36 cellular contexts compared by ENCODE assay signal in genomic region chr5:137689306-137689705, GRCh38. TPM values are rescaled to one million over a fixed set of nuclear protein-coding genes. Genes with fewer than 3 reads are reported as not detected.
DNase-seq lines count a peak whose midpoint lies in the region; ATAC-seq, FAIRE-seq and TF ChIP-seq lines count a peak whose summit lies in the region.
"Had no signal": no experiment of that assay in that cellular context is flagged by ENCODE, and none has a peak within 500 bp of the region (broad histone marks: within the 10 kb centered on the region; RNA-seq: fewer than 3 reads in every experiment).

No MANE protein-coding gene starts in this region.

- peaks cover 0 to 4% of the 10 kb centered on the region in 2 experiments; a peak in 1 of 4 replicates for H3K4me1 ChIP-seq in SK-N-SH (ENCODE audit: control insufficient read depth in 1 of 2, insufficient read depth in 2 of 2, low read depth in 1 of 2, low read length in 1 of 2)
- H3K4me1 ChIP-seq in HEK293 (ENCODE audit: control insufficient read depth, insufficient read depth, low read length) = no peaks in the 10 kb centered on the region
- H3K4me1 ChIP-seq in K562 (replicated peaks in 1 of 2; ENCODE audit: control insufficient read depth in 2 of 2, insufficient read depth in 2 of 2, low read length in 2 of 2) = no peaks in the 10 kb centered on the region
- peaks cover 0 to 5% (median 0%) of the 10 kb centered on the region in 4 donors for H3K4me1 ChIP-seq in stomach
- H3K4me1 ChIP-seq: A549, BE2C, BLaER1, Caco-2 had no signal

- H3K27ac ChIP-seq in SK-N-SH (ENCODE audit: low read depth in 2 of 2, low read length in 1 of 2) (no peak overlapping the region), HEK293 (ENCODE audit: extremely low read depth, low read depth, low read length) (no peak overlapping the region), K562 (ENCODE audit: extremely low read depth, low read depth, low read length) (no peak overlapping the region), stomach (no peak overlapping the region)
- H3K27ac ChIP-seq: 22Rv1; A549; BLaER1; BLaER1 treated with 17β-estradiol and CSF1 and Interleukin-3, amounts not matched to agents 10 nM and 100 nM; C4-2B had no signal

- DNase-seq in SK-N-SH (no peak), K562 (ENCODE audit: extremely low read depth in 1 of 4, low spot score in 3 of 4) (no peak), endothelial cell (ENCODE audit: low spot score) (no peak), stomach (no peak)
- DNase-seq: 8988T; ACHN; AML-193; BE2C; C1 segment of cervical spinal cord; Caco-2; Calu3; CD4-positive, alpha-beta memory T cell; CD4-positive, alpha-beta T cell; CD4-positive, CD25-positive, alpha-beta regulatory T cell; CD8-positive, alpha-beta memory T cell; CD8-positive, alpha-beta T cell; COR-L47; DMS153; DMS53; DMS79; DMS79 treated with DMSO at 0.1 percent for 48 hours; DND-41; EL had no signal

- H3K4me3 Mint-ChIP-seq in endothelial cell (ENCODE audit: unreplicated experiment) = peak overlapping the region; percentile 56
- H3K4me3 Mint-ChIP-seq: B cell; CD14-positive monocyte; CD4-positive, alpha-beta memory T cell; CD4-positive, alpha-beta T cell; CD4-positive, CD25-positive, alpha-beta regulatory T cell; CD8-positive, alpha-beta memory T cell; CD8-positive, alpha-beta T cell had no signal

- BruUV-seq in K562 (replicated peaks; lab: Mats Ljungman, UMichigan) = no TSS peak

- no peak overlapping the region for H3K4me2 ChIP-seq in SK-N-SH
- no peak overlapping the region for H3K4me2 ChIP-seq in K562 (ENCODE audit: insufficient read depth, low read length)
- H3K4me2 ChIP-seq: A549, BLaER1 had no signal

- TF ChIP-seq EP300 in SK-N-SH (IDR thresholded peaks at IDR 0.05; ENCODE audit: borderline replicate concordance in 1 of 2, low read depth in 1 of 2, low read length in 1 of 2) (no peak), K562 (IDR thresholded peaks at IDR 0.05; ENCODE audit: low read length) (no peak), stomach (IDR thresholded peaks at IDR 0.05) (no peak)

- CTCF ChIA-PET in SK-N-SH (lab: Yijun Ruan, JAX) (interaction anchor here (1.6 to 1.7 kb wide), 2 partner anchors 29 to 60 kb away, joined by 4 to 7 read pairs; no protein-coding TSS in a partner anchor), HEK293 (lab: Yijun Ruan, JAX) (no interaction called here), K562 (lab: Yijun Ruan, JAX; ENCODE audit: low intra/inter-chr PET ratio) (no interaction called here)

- H3K27me3 ChIP-seq in SK-N-SH (ENCODE audit: insufficient read depth) (no peaks in the 10 kb centered on the region), K562 (ENCODE audit: control insufficient read depth in 2 of 2, insufficient read depth in 2 of 2, low read length in 2 of 2) (peaks cover 0 to 12% of the 10 kb centered on the region in 2 experiments; a peak in 1 of 5 replicates), stomach (no peaks in the 10 kb centered on the region)
- H3K27me3 ChIP-seq: BE2C; BLaER1; BLaER1 treated with 17β-estradiol and CSF1 and Interleukin-3, amounts not matched to agents 10 nM and 100 nM had no signal

- H3K9me2 ChIP-seq in SK-N-SH = no peaks in the 10 kb centered on the region

- no peaks in the 10 kb centered on the region for H3K79me2 ChIP-seq in SK-N-SH (ENCODE audit: insufficient read depth)
- H3K79me2 ChIP-seq in K562 (ENCODE audit: control insufficient read depth, insufficient read depth, low read length) = no peaks in the 10 kb centered on the region

- no peaks in the 10 kb centered on the region for H3K9me3 Mint-ChIP-seq in endothelial cell (ENCODE audit: unreplicated experiment)
- H3K9me3 Mint-ChIP-seq: CD4-positive, alpha-beta T cell; CD8-positive, alpha-beta memory T cell had no signal

- H3F3A ChIP-seq in SK-N-SH (replicated peaks; ENCODE audit: insufficient read depth) = no peaks in the 10 kb centered on the region

- no peaks in the 10 kb centered on the region for H3K9me1 ChIP-seq in K562 (ENCODE audit: control insufficient read depth, insufficient read depth, low read length)

- WGBS in SK-N-SH (ENCODE audit: low lambda C conversion rate) = 50% methylated on average over 2 of the region's 2 CpGs
- 8% methylated on average over 2 of the region's 2 CpGs for WGBS in K562 (ENCODE audit: insufficient coverage, low coverage, missing lambda C conversion rate)
- WGBS in stomach, 5 donors = 90 to 99% (median 95%) methylated on average over 2 of the region's 2 CpGs

- ATAC-seq in SK-N-SH treated with all-trans-retinoic acid at 6 μM for 48 hours = no peak
- ATAC-seq in K562 = no peak
- no peak for ATAC-seq in HG03280 (IDR thresholded peaks at IDR 0.05; ENCODE audit: unreplicated experiment)
- ATAC-seq in HG02763 (IDR thresholded peaks at IDR 0.05; ENCODE audit: unreplicated experiment) = no peak
- ATAC-seq: A549; CD8-positive, alpha-beta T cell had no signal

- peaks cover 57% of the 10 kb centered on the region for H3K4me1 Mint-ChIP-seq in endothelial cell (ENCODE audit: unreplicated experiment)
- H3K4me1 Mint-ChIP-seq: B cell, CD14-positive monocyte had no signal

- in situ Hi-C loops in K562 (cut with MboI) = no loop called here

- H2AFZ ChIP-seq in SK-N-SH (ENCODE audit: low read depth) (no peak overlapping the region), K562 (ENCODE audit: low read depth, low read length) (no peak overlapping the region)

- H3K9ac ChIP-seq in SK-N-SH (no peak overlapping the region), K562 (ENCODE audit: insufficient read depth in 1 of 2, low read depth in 2 of 2, low read length in 2 of 2) (no peak overlapping the region)
- H3K9ac ChIP-seq: BLaER1; BLaER1 treated with 17β-estradiol and CSF1 and Interleukin-3, amounts not matched to agents 10 nM and 100 nM had no signal

- intact Hi-C loops in K562 (cut with micrococcal nuclease) (no loop called here), stomach (cut with DNase I; ENCODE audit: low total_unique reads) (no loop called here)

- TF ChIP-seq CTCF in SK-N-SH (IDR thresholded peaks at IDR 0.05) = no peak
- no peak for TF ChIP-seq CTCF in HEK293 (tag by site-specific recombination; IDR thresholded peaks at IDR 0.05)
- no peak for TF ChIP-seq CTCF in K562 (IDR thresholded peaks at IDR 0.05 in 2 of 3, conservative IDR thresholded peaks at IDR 0.05 in 1 of 3; ENCODE audit: insufficient read depth in 2 of 3, low read depth in 1 of 3, low read length in 3 of 3)
- TF ChIP-seq CTCF in endothelial cell (IDR thresholded peaks at IDR 0.05; ENCODE audit: unreplicated experiment) = no peak
- TF ChIP-seq CTCF in stomach (IDR thresholded peaks at IDR 0.05) = no peak

- peaks cover 66% of the 10 kb centered on the region for H3K36me3 Mint-ChIP-seq in endothelial cell (ENCODE audit: low read depth, unreplicated experiment)
- H3K36me3 Mint-ChIP-seq: CD14-positive monocyte had no signal

- no peak overlapping the region for H3K27ac Mint-ChIP-seq in endothelial cell (ENCODE audit: unreplicated experiment)
- H3K27ac Mint-ChIP-seq: B cell; CD14-positive monocyte; CD4-positive, alpha-beta T cell; CD8-positive, alpha-beta T cell had no signal

- TF ChIP-seq POLR2A in K562 (conservative IDR thresholded peaks at IDR 0.05) (no peak), stomach (IDR thresholded peaks at IDR 0.05) (no peak)

- H3K4me3 ChIP-seq in SK-N-SH (ENCODE audit: low read depth in 2 of 2, low read length in 1 of 2) (no peak overlapping the region), HEK293 (ENCODE audit: low read depth, low read length) (no peak overlapping the region), K562 (no peak overlapping the region), stomach (no peak overlapping the region)
- H3K4me3 ChIP-seq: A549; BLaER1; BLaER1 treated with 17β-estradiol and CSF1 and Interleukin-3, amounts not matched to agents 10 nM and 100 nM had no signal

- no peaks in the 10 kb centered on the region for H3K9me3 ChIP-seq in SK-N-SH
- H3K9me3 ChIP-seq in HEK293 (ENCODE audit: control insufficient read depth, insufficient read depth, low read depth, low read length) = no peaks in the 10 kb centered on the region
- no peaks in the 10 kb centered on the region for H3K9me3 ChIP-seq in K562 (replicated peaks; ENCODE audit: control insufficient read depth, insufficient read depth, low read depth, low read length)
- H3K9me3 ChIP-seq in stomach = no peaks in the 10 kb centered on the region
- H3K9me3 ChIP-seq: A549, BE2C, BLaER1, Caco-2 had no signal

- POLR2A ChIA-PET in SK-N-SH (lab: Yijun Ruan, JAX) (no interaction called here), HEK293 (lab: Yijun Ruan, JAX) (no interaction called here), K562 (lab: Yijun Ruan, JAX) (no interaction called here)

- H3K36me3 ChIP-seq in SK-N-SH (replicated peaks in 1 of 2; ENCODE audit: control insufficient read depth in 1 of 2, insufficient read depth in 2 of 2, low read length in 1 of 2) (no peaks in the 10 kb centered on the region), HEK293 (ENCODE audit: control insufficient read depth in 2 of 2, insufficient read depth in 1 of 2, low read length in 2 of 2) (no peaks in the 10 kb centered on the region), K562 (ENCODE audit: control insufficient read depth, insufficient read depth, low read length) (no peaks in the 10 kb centered on the region), stomach (peaks cover 0 to 41% (median 15%) of the 10 kb centered on the region in 4 donors)

- peaks cover 19% of the 10 kb centered on the region for H3K27me3 Mint-ChIP-seq in endothelial cell (ENCODE audit: unreplicated experiment)
- H3K27me3 Mint-ChIP-seq: B cell; CD4-positive, alpha-beta memory T cell; CD4-positive, alpha-beta T cell; CD4-positive, CD25-positive, alpha-beta regulatory T cell; CD8-positive, alpha-beta memory T cell had no signal

- H4K20me1 ChIP-seq in SK-N-SH (ENCODE audit: insufficient read depth) (no peaks in the 10 kb centered on the region), K562 (replicated peaks; ENCODE audit: control insufficient read depth, insufficient read depth, low read length) (no peaks in the 10 kb centered on the region)
- H4K20me1 ChIP-seq: BLaER1; BLaER1 treated with 17β-estradiol and CSF1 and Interleukin-3, amounts not matched to agents 10 nM and 100 nM had no signal

- TF ChIP-seq RAD21 in SK-N-SH (IDR thresholded peaks at IDR 0.05; ENCODE audit: low read length) (no peak), K562 (CRISPR knock-in tag; conservative IDR thresholded peaks at IDR 0.05 in 1 of 2, IDR thresholded peaks at IDR 0.05 in 1 of 2) (no peak)

- FAIRE-seq in K562 (lab: Jason Lieb, UNC) = no peak
- FAIRE-seq: A204.1, A549, D721Med had no signal

RNA-seq across cellular contexts. Expression of gene KLHL3, which starts 46.6 kb away (rescaled TPM):
- polyA plus RNA-seq in SK-N-SH (2012; rRNA removed) = 3.8 and 4.9 TPM in 2 replicates
- 1.9 and 2.3 TPM in 2 replicates for polyA plus RNA-seq in SK-N-SH (2012; cell fraction: cytosol; rRNA removed)
- 22.2 and 23.7 TPM in 2 replicates for polyA plus RNA-seq in SK-N-SH (2012; cell fraction: nucleus; rRNA removed)
- 2.6 and 4.0 TPM in 2 replicates for total RNA-seq in K562 (2011; cell fraction: chromatin; rRNA removed; ENCODE audit: low replicate concordance)
- total RNA-seq in K562 (2011; cell fraction: nucleolus; rRNA removed) = 1.6 and 2.3 TPM in 2 replicates
- total RNA-seq in K562 (2011; cell fraction: nucleoplasm; rRNA removed) = 2.4 and 3.3 TPM in 2 replicates
- under 0.01 and 0.65 TPM in 2 replicates for total RNA-seq in K562 (2014; rRNA removed)
- total RNA-seq in K562 (2014; rRNA removed; fragmentation: Illumina TruSeq; extraction: Trizol) = 0.26 and 0.33 TPM in 2 replicates
- total RNA-seq in K562 (2015; rRNA removed; fragmentation: Illumina TruSeq; extraction: Trizol) = 0.64 and 0.65 TPM in 2 replicates
- 0.31 and 0.38 TPM in 2 replicates for total RNA-seq in K562 (2021)
- polyA plus RNA-seq in K562 (2011; rRNA removed) = 1.5 and 2.1 TPM in 2 replicates
- 0.58 and 0.94 TPM in 2 replicates for polyA plus RNA-seq in K562 (2011; cell fraction: cytosol; rRNA removed)
- polyA plus RNA-seq in K562 (2011; cell fraction: nucleus; rRNA removed) = 4.1 and 5.2 TPM in 2 replicates
- 0.43 and 2.9 TPM in 2 replicates for polyA plus RNA-seq in K562 (2012)
- polyA plus RNA-seq in K562 (2014; fragmentation: Illumina TruSeq; extraction: Trizol) = 0.22 and 0.24 TPM in 2 replicates
- under 1 TPM; 0.14 to 0.18 TPM for polyA plus RNA-seq in K562 (2014; fragmentation: Nextera tagmentation; extraction: Ambion mirVana)
- polyA plus RNA-seq in K562 (2014; rRNA removed) = 0.19 and 0.47 TPM in 2 replicates
- polyA minus RNA-seq in K562 (2011; rRNA and poly(A)+ RNA removed) = 4.1 and 4.4 TPM in 2 replicates
- 0.64 TPM in 1 of 2 replicates, not detected in the other for polyA minus RNA-seq in K562 (2011; cell fraction: cytosol; rRNA and poly(A)+ RNA removed)
- polyA minus RNA-seq in K562 (2011; cell fraction: nucleus; rRNA and poly(A)+ RNA removed) = 3.4 and 6.1 TPM in 2 replicates
- 200 TPM for total RNA-seq in endothelial cell (ENCODE audit: unreplicated experiment)
- 10 to 100 TPM in 4 of 5 donors, 1 to 10 TPM in 1; 9.5 to 20.4 (median 19.4) TPM for total RNA-seq in stomach
- polyA plus RNA-seq in stomach = 1 to 10 TPM in 1 of 3 donors, under 1 TPM in 2; 0.50 to 1.6 (median 0.76) TPM
- polyA plus RNA-seq: CD14-positive monocyte had no signal
